Comparison of ENCODE assay signal across 24 cellular contexts in genomic region chr2:203164311-203164935, GRCh38.
A peak's percentile ranks its signal among the peaks of the same experiment; 100 is the strongest.
DNase-seq lines count a peak whose midpoint lies in the region; ATAC-seq, FAIRE-seq and TF ChIP-seq lines count a peak whose summit lies in the region.
"Had no signal": no experiment of that assay in that cellular context is flagged by ENCODE, and none has a peak within 500 bp of the region (broad histone marks: within the 10 kb centered on the region; RNA-seq: fewer than 3 reads in every experiment).

No MANE protein-coding gene starts in this region.

- intact Hi-C loops in PC-3 (cut with micrococcal nuclease) (no loop called here), tibial artery (cut with DNase I; ENCODE audit: low total_unique reads) (no loop called here), HepG2 (cut with micrococcal nuclease; ENCODE audit: unreplicated experiment) (no loop called here), gastrocnemius medialis (cut with DNase I; ENCODE audit: low total_unique reads) (no loop called here)

- H3K4me2 ChIP-seq in PC-3 (ENCODE audit: low read length): no peak overlapping the region
- no peak overlapping the region for H3K4me2 ChIP-seq in HepG2 (ENCODE audit: low read depth, low read length)

- H3F3A ChIP-seq in PC-3 (ENCODE audit: low read length, unreplicated experiment): no peaks in the 10 kb centered on the region

- H3K4me1 ChIP-seq in PC-3 (ENCODE audit: insufficient read depth, low read length) (no peaks in the 10 kb centered on the region), tibial artery (peaks cover 0 to 12% (median 0%) of the 10 kb centered on the region in 4 donors), HepG2 (ENCODE audit: insufficient read depth, low read length) (no peaks in the 10 kb centered on the region), gastrocnemius medialis (no peaks in the 10 kb centered on the region)
- H3K4me1 ChIP-seq: breast epithelium, left ventricle myocardium inferior had no signal

- no peak overlapping the region for H2AFZ ChIP-seq in PC-3 (ENCODE audit: low read length)
- H2AFZ ChIP-seq in HepG2 (ENCODE audit: low read length): no peak overlapping the region

- H3K79me2 ChIP-seq in PC-3 (ENCODE audit: low read length) (no peaks in the 10 kb centered on the region), HepG2 (ENCODE audit: insufficient read depth, low read length) (no peaks in the 10 kb centered on the region)

- in situ Hi-C loops in HepG2 (cut with HindIII; ENCODE audit: extremely low pct_ligation_motif_present, low pct_unique_long_range_greater_than_20kb) (no loop called here), gastrocnemius medialis (cut with MboI; ENCODE audit: low sequenced_read_pairs in 4 of 4) (no loop called here)

- FAIRE-seq in frontal cortex (lab: Jason Lieb, UNC) (peak; percentile 40), HepG2 (lab: Jason Lieb, UNC) (no peak)

- H3K36me3 ChIP-seq in PC-3 (ENCODE audit: low read depth, low read length) (peaks cover 3% of the 10 kb centered on the region; the same call in 1 of the 2 replicates), tibial artery (peaks cover 50 to 59% (median 54%) of the 10 kb centered on the region in 3 donors), HepG2 (replicated peaks in 1 of 2; ENCODE audit: control insufficient read depth in 1 of 2, insufficient read depth in 2 of 2, low read length in 2 of 2) (no peaks in the 10 kb centered on the region; a peak in 1 of 5 replicates), gastrocnemius medialis (peaks cover 0 to 27% of the 10 kb centered on the region in 2 donors)
- H3K36me3 ChIP-seq: breast epithelium had no signal

- 100% methylated on average over 1 of the region's 1 CpG for WGBS in HepG2 (ENCODE audit: low lambda C conversion rate)

- H3K9me3 ChIP-seq in PC-3 (ENCODE audit: low read length) (no peaks in the 10 kb centered on the region), tibial artery (no peaks in the 10 kb centered on the region), HepG2 (ENCODE audit: low read length) (no peaks in the 10 kb centered on the region), gastrocnemius medialis (no peaks in the 10 kb centered on the region)
- H3K9me3 ChIP-seq: breast epithelium, left ventricle myocardium inferior had no signal

- no peak overlapping the region for H3K9ac ChIP-seq in PC-3 (ENCODE audit: low read length)
- no peak overlapping the region for H3K9ac ChIP-seq in HepG2 (ENCODE audit: insufficient read depth, low read depth, low read length)

- BruUV-seq in PC-3 (replicated peaks; lab: Mats Ljungman, UMichigan) (no TSS peak), HepG2 (replicated peaks; lab: Mats Ljungman, UMichigan) (no TSS peak)

- H3K9me2 ChIP-seq in PC-3 (replicated peaks; ENCODE audit: low read length): no peaks in the 10 kb centered on the region

- H4K20me1 ChIP-seq in PC-3 (ENCODE audit: low read length): no peaks in the 10 kb centered on the region
- H4K20me1 ChIP-seq in HepG2 (ENCODE audit: insufficient read depth, low read length): no peaks in the 10 kb centered on the region

- H3K27me3 ChIP-seq in PC-3 (ENCODE audit: low read length) (no peaks in the 10 kb centered on the region), tibial artery (no peaks in the 10 kb centered on the region), HepG2 (ENCODE audit: control insufficient read depth in 1 of 2, insufficient read depth in 2 of 2, low read length in 2 of 2) (no peaks in the 10 kb centered on the region), gastrocnemius medialis (no peaks in the 10 kb centered on the region)
- H3K27me3 ChIP-seq: breast epithelium had no signal

- CTCF ChIA-PET in PC-3 (lab: Charles Lee): no interaction called here
- CTCF ChIA-PET in HepG2 (lab: Yijun Ruan, JAX; ENCODE audit: low intra/inter-chr PET ratio, low total read pairs): no interaction called here

- no peak for TF ChIP-seq POLR2A in HepG2 (IDR thresholded peaks at IDR 0.05; ENCODE audit: insufficient read depth in 1 of 2, low read depth in 2 of 2, low read length in 2 of 2)
- no peak for TF ChIP-seq POLR2A in gastrocnemius medialis (IDR thresholded peaks at IDR 0.05)

- H3K27ac ChIP-seq in PC-3 (ENCODE audit: low read length): no peak overlapping the region
- peak overlapping the region; percentile 37 to 38 for H3K27ac ChIP-seq in tibial artery
- no peak overlapping the region for H3K27ac ChIP-seq in HepG2 (ENCODE audit: extremely low read length, insufficient read depth, low read length)
- H3K27ac ChIP-seq in gastrocnemius medialis: no peak overlapping the region
- H3K27ac ChIP-seq: breast epithelium, left ventricle myocardium inferior had no signal

- POLR2A ChIA-PET in PC-3 (lab: Charles Lee; ENCODE audit: unreplicated experiment) (interaction anchor here (0.5 to 0.6 kb wide), 2 partner anchors 39 to 45 kb away, joined by 4 to 5 read pairs; no protein-coding TSS in a partner anchor), HepG2 (lab: Yijun Ruan, JAX) (no interaction called here)

- H3K4me3 ChIP-seq in PC-3 (ENCODE audit: low read length) (no peak overlapping the region), tibial artery (no peak overlapping the region), HepG2 (replicated peaks in 1 of 3; ENCODE audit: insufficient read depth in 1 of 3, low read depth in 2 of 3, low read length in 3 of 3) (no peak overlapping the region), gastrocnemius medialis (no peak overlapping the region)
- H3K4me3 ChIP-seq: breast epithelium, left ventricle myocardium inferior had no signal

- no peak for TF ChIP-seq CTCF in PC-3 (conservative IDR thresholded peaks at IDR 0.05; ENCODE audit: low read depth, low read length)
- no peak for TF ChIP-seq CTCF in tibial artery (IDR thresholded peaks at IDR 0.05)
- no peak for TF ChIP-seq CTCF in HepG2 (CRISPR knock-in tag; IDR thresholded peaks at IDR 0.05)
- no peak for TF ChIP-seq CTCF in gastrocnemius medialis (IDR thresholded peaks at IDR 0.05 in 4 of 5, conservative IDR thresholded peaks at IDR 0.05 in 1 of 5)

- no peak for TF ChIP-seq RAD21 in HepG2 (CRISPR knock-in tag; IDR thresholded peaks at IDR 0.05)

- ATAC-seq in PC-3 (peak; percentile 50), HepG2 (no peak), gastrocnemius medialis (no peak)
- ATAC-seq: activated T-cell treated with anti-CD3 and anti-CD28 coated beads, Interleukin-2, amount 50 U/mL, for 4 hours; WTC11 had no signal

- TF ChIP-seq EP300 in HepG2 (IDR thresholded peaks at IDR 0.05; ENCODE audit: low read depth in 2 of 2, low read length in 2 of 2): no peak
- no peak for TF ChIP-seq EP300 in HepG2 (CRISPR knock-in tag; IDR thresholded peaks at IDR 0.05; ENCODE audit: borderline replicate concordance)

- DNase-seq in EH (ENCODE audit: low read depth): peak; percentile 79
- DNase-seq in PC-3: peak; percentile 5
- no peak for DNase-seq in frontal cortex (ENCODE audit: low spot score in 2 of 2)
- no peak for DNase-seq in tibial artery
- DNase-seq in nucleus accumbens (lab: John Stamatoyannopoulos, UW): no peak
- no peak for DNase-seq in HepG2 (ENCODE audit: low spot score)
- DNase-seq in gastrocnemius medialis: no peak
- DNase-seq: activated CD4-positive, alpha-beta T cell treated with anti-CD3 and anti-CD28 coated beads, Interleukin-2, amount 50 U/mL, for 1 hour; activated gamma-delta T cell treated with Interleukin-2 at 50 U/mL for 16 hours; activated T-cell treated with anti-CD3 and anti-CD28 coated beads, Interleukin-2, amount 50 U/mL, for 4 hours; Calu3; DMS79 treated with DMSO at 0.1 percent for 48 hours; effector memory CD4-positive, alpha-beta T cell; islet precursor cell; left ventricle myocardium inferior; naive B cell; NCI-H1105; NCI-H1930; NCI-H69; occipital lobe; SW 1271; T1000 had no signal

TF ChIP-seq in HepG2, 621 proteins besides CTCF, POLR2A, EP300 and RAD21:
- TF ChIP-seq SKI (IDR thresholded peaks at IDR 0.05; ENCODE audit: partially characterized antibody): no peak
- no peak for TF ChIP-seq RCOR2 (CRISPR knock-in tag; IDR thresholded peaks at IDR 0.05)
- no peak for TF ChIP-seq ZBTB7B (CRISPR knock-in tag; IDR thresholded peaks at IDR 0.05)
- no peak for TF ChIP-seq GLI4 (CRISPR knock-in tag; IDR thresholded peaks at IDR 0.05; ENCODE audit: borderline replicate concordance)
- TF ChIP-seq YEATS4 (CRISPR knock-in tag; IDR thresholded peaks at IDR 0.05; ENCODE audit: borderline replicate concordance): no peak
- TF ChIP-seq ZNF350 (CRISPR knock-in tag; IDR thresholded peaks at IDR 0.05; ENCODE audit: borderline replicate concordance, low read depth): no peak
- no peak for TF ChIP-seq CREBL2 (CRISPR knock-in tag; IDR thresholded peaks at IDR 0.05; ENCODE audit: borderline replicate concordance)
- no peak for TF ChIP-seq CEBPB (IDR thresholded peaks at IDR 0.05; ENCODE audit: borderline replicate concordance, low read depth, low read length)
TF ChIP-seq in HepG2: peak in this region for 0.

Comparison
In these comparisons a context has a peak if more than half of its experiments do, and no peak if none do; other contexts are left out.
1. DNase-seq: peak in EH (single experiment) and PC-3 (single experiment); none in frontal cortex (0 of 2), tibial artery (0 of 2), nucleus accumbens (0 of 56), HepG2 (single experiment) and gastrocnemius medialis (0 of 2).
2. H3K27ac ChIP-seq: peak in tibial artery (2 of 2); none in PC-3 (single experiment), HepG2 (single experiment) and gastrocnemius medialis (0 of 4).